ENCODE assay signal across 8 cellular contexts in genomic region chrX:153953342-153953830, GRCh38. TPM values are rescaled to one million over a fixed set of nuclear protein-coding genes. Genes with fewer than 3 reads are reported as not detected.
DNase-seq lines count a peak whose midpoint lies in the region; ATAC-seq, FAIRE-seq and TF ChIP-seq lines count a peak whose summit lies in the region.

No MANE protein-coding gene starts in this region.

- H3K36me3 Mint-ChIP-seq in activated naive CD4-positive, alpha-beta T cell treated with anti-CD3 and anti-CD28 coated beads for 36 hours (ENCODE audit: low read depth), result peaks cover 21% of the 10 kb centered on the region
- H3K36me3 Mint-ChIP-seq in progenitor cell of endocrine pancreas (ENCODE audit: insufficient read depth), result peaks cover 32% of the 10 kb centered on the region

- no peak overlapping the region for H3K4me3 Mint-ChIP-seq in activated naive CD4-positive, alpha-beta T cell treated with anti-CD3 and anti-CD28 coated beads for 36 hours
- H3K4me3 Mint-ChIP-seq in progenitor cell of endocrine pancreas (ENCODE audit: low read depth), result no peak overlapping the region

- ATAC-seq in HG03520 (IDR thresholded peaks at IDR 0.05; ENCODE audit: unreplicated experiment) (peak; percentile 45), Right ventricle myocardium inferior (peak; percentile 69), GM18868 (IDR thresholded peaks at IDR 0.05; ENCODE audit: unreplicated experiment) (no peak)

- TF ChIP-seq CTCF in progenitor cell of endocrine pancreas (IDR thresholded peaks at IDR 0.05; ENCODE audit: unreplicated experiment), result peak; percentile 97

- peaks cover 26% of the 10 kb centered on the region for H3K4me1 Mint-ChIP-seq in activated naive CD4-positive, alpha-beta T cell treated with anti-CD3 and anti-CD28 coated beads for 36 hours (ENCODE audit: low read depth)
- H3K4me1 Mint-ChIP-seq in progenitor cell of endocrine pancreas (ENCODE audit: low read depth), result no peaks in the 10 kb centered on the region

- no peak overlapping the region for H3K27ac ChIP-seq in SJSA1

- peaks cover 89% of the 10 kb centered on the region for H3K36me3 ChIP-seq in SJSA1

- H3K4me1 ChIP-seq in SJSA1 (replicated peaks), result peaks cover 3% of the 10 kb centered on the region

- no peak overlapping the region for H3K4me3 ChIP-seq in SJSA1

- CTCF ChIA-PET in activated naive CD4-positive, alpha-beta T cell treated with anti-CD3 and anti-CD28 coated beads for 36 hours (lab: Charles Lee), result interaction anchor here (1.2 kb wide), 1 partner anchor 13 kb away, joined by 6 read pairs; no protein-coding TSS in a partner anchor

- H3K9me3 ChIP-seq in SJSA1 (replicated peaks), result no peaks in the 10 kb centered on the region

- DNase-seq in GM03348 (ENCODE audit: low spot score) (peak; percentile 80), SJSA1 (ENCODE audit: low read depth in 1 of 2, low spot score in 2 of 2) (peak; percentile 62 to 72), Right ventricle myocardium inferior (ENCODE audit: missing footprints) (peak; percentile 82), progenitor cell of endocrine pancreas (ENCODE audit: low spot score, unreplicated experiment) (peak; percentile 77), urothelium cell line (ENCODE audit: low spot score) (peak; percentile 72)
- peak; percentile 82 for DNase-seq in activated naive CD4-positive, alpha-beta T cell treated with anti-CD3 and anti-CD28 coated beads for 36 hours

- H3K27me3 Mint-ChIP-seq in activated naive CD4-positive, alpha-beta T cell treated with anti-CD3 and anti-CD28 coated beads for 36 hours (ENCODE audit: low read depth), result no peaks in the 10 kb centered on the region
- no peaks in the 10 kb centered on the region for H3K27me3 Mint-ChIP-seq in progenitor cell of endocrine pancreas

- no peaks in the 10 kb centered on the region for H3K27me3 ChIP-seq in SJSA1 (replicated peaks)

- H3K27ac Mint-ChIP-seq in activated naive CD4-positive, alpha-beta T cell treated with anti-CD3 and anti-CD28 coated beads for 36 hours, result peak overlapping the region; percentile 63
- no peak overlapping the region for H3K27ac Mint-ChIP-seq in progenitor cell of endocrine pancreas

- intact Hi-C loops in activated naive CD4-positive, alpha-beta T cell treated with anti-CD3 and anti-CD28 coated beads for 36 hours (cut with micrococcal nuclease), result loop anchor here (1.0 kb wide), 1 partner anchor 189 kb away; the partner anchor contains the start of gene PLXNB3
- intact Hi-C loops in Right ventricle myocardium inferior (cut with DNase I), result loop anchor here (1.0 kb wide), 1 partner anchor 189 kb away; the partner anchor contains the start of gene PLXNB3

- no peak for FAIRE-seq in urothelium cell line (lab: Jason Lieb, UNC)

- H3K9me3 Mint-ChIP-seq in activated naive CD4-positive, alpha-beta T cell treated with anti-CD3 and anti-CD28 coated beads for 36 hours, result no peaks in the 10 kb centered on the region
- H3K9me3 Mint-ChIP-seq in progenitor cell of endocrine pancreas (ENCODE audit: low read depth), result no peaks in the 10 kb centered on the region

RNA-seq across cellular contexts. Expression of gene RENBP, which starts 8.9 kb away (rescaled TPM):
- total RNA-seq in SJSA1 (2014; rRNA removed; shearing (Covaris generic)), result 0.11 TPM in 1 of 2 replicates, not detected in the other
- 10 to 100 TPM; 11.3 to 13.1 TPM for total RNA-seq in activated naive CD4-positive, alpha-beta T cell treated with anti-CD3 and anti-CD28 coated beads for 36 hours
- total RNA-seq in Right ventricle myocardium inferior, result 8.8 TPM
- total RNA-seq in progenitor cell of endocrine pancreas, result 2.5 and 3.3 TPM in 2 replicates

RNA-seq across cellular contexts. Expression of gene HCFC1, which starts 18.2 kb away (rescaled TPM):
- 24.6 and 42.8 TPM in 2 replicates for total RNA-seq in SJSA1 (2014; rRNA removed; shearing (Covaris generic))
- 10 to 100 TPM; 85.0 to 86.1 TPM for total RNA-seq in activated naive CD4-positive, alpha-beta T cell treated with anti-CD3 and anti-CD28 coated beads for 36 hours
- total RNA-seq in Right ventricle myocardium inferior, result 25.4 TPM
- total RNA-seq in progenitor cell of endocrine pancreas, result 105 and 121 TPM in 2 replicates

RNA-seq across cellular contexts. Expression of gene NAA10, which starts 18.5 kb away (rescaled TPM):
- total RNA-seq in SJSA1 (2014; rRNA removed; shearing (Covaris generic)), result 119 and 155 TPM in 2 replicates
- total RNA-seq in activated naive CD4-positive, alpha-beta T cell treated with anti-CD3 and anti-CD28 coated beads for 36 hours, result 100 to 1,000 TPM; 120 to 121 TPM
- total RNA-seq in Right ventricle myocardium inferior, result 80.6 TPM
- total RNA-seq in progenitor cell of endocrine pancreas, result 85.3 and 86.3 TPM in 2 replicates

RNA-seq across cellular contexts. Expression of gene TMEM187, which starts 19.2 kb away (rescaled TPM):
- total RNA-seq in SJSA1 (2014; rRNA removed; shearing (Covaris generic)), result 1.1 TPM in 1 of 2 replicates, not detected in the other
- 1 to 10 TPM; 6.2 to 6.7 TPM for total RNA-seq in activated naive CD4-positive, alpha-beta T cell treated with anti-CD3 and anti-CD28 coated beads for 36 hours
- 6.9 TPM for total RNA-seq in Right ventricle myocardium inferior
- 10.2 and 11.7 TPM in 2 replicates for total RNA-seq in progenitor cell of endocrine pancreas

RNA-seq across cellular contexts. Expression of gene ARHGAP4, which starts 27.3 kb away (rescaled TPM):
- 0.63 TPM in 1 of 2 replicates, not detected in the other for total RNA-seq in SJSA1 (2014; rRNA removed; shearing (Covaris generic))
- total RNA-seq in activated naive CD4-positive, alpha-beta T cell treated with anti-CD3 and anti-CD28 coated beads for 36 hours, result 100 to 1,000 TPM; 154 to 161 TPM
- total RNA-seq in Right ventricle myocardium inferior (9.7 TPM), progenitor cell of endocrine pancreas (16.4 and 16.7 TPM in 2 replicates)
